In genomic region chr2:201996006-201996405, GRCh38 we compare ENCODE assay signal across 19 cellular contexts. TPM values are rescaled to one million over a fixed set of nuclear protein-coding genes. Genes with fewer than 3 reads are reported as not detected.
A peak's percentile ranks its signal among the peaks of the same experiment; 100 is the strongest.
DNase-seq lines count a peak whose midpoint lies in the region; ATAC-seq, FAIRE-seq and TF ChIP-seq lines count a peak whose summit lies in the region.
"Had no signal": no experiment of that assay in that cellular context is flagged by ENCODE, and none has a peak within 500 bp of the region (broad histone marks: within the 10 kb centered on the region; RNA-seq: fewer than 3 reads in every experiment).

No MANE protein-coding gene starts in this region.

- H4K8ac ChIP-seq in neuronal stem cell (ENCODE audit: low read depth, low read length), result peak overlapping the region; percentile 30

- H3K4me1 ChIP-seq in PC-3 (ENCODE audit: insufficient read depth, low read length) (peaks cover 14% of the 10 kb centered on the region), neuronal stem cell (ENCODE audit: control insufficient read depth in 2 of 2, insufficient read depth in 1 of 2, low read depth in 1 of 2, low read length in 2 of 2) (peaks cover 17 to 18% of the 10 kb centered on the region in 2 donors), small intestine (ENCODE audit: control insufficient read depth in 2 of 2, insufficient read depth in 1 of 2, low read depth in 1 of 2, low read length in 1 of 2) (no peaks in the 10 kb centered on the region)
- H3K4me1 ChIP-seq: testis had no signal

- H3K9me3 ChIP-seq in PC-3 (ENCODE audit: low read length), result no peaks in the 10 kb centered on the region
- no peaks in the 10 kb centered on the region for H3K9me3 ChIP-seq in neuronal stem cell (replicated peaks in 1 of 2; ENCODE audit: control insufficient read depth in 2 of 2, insufficient read depth in 1 of 2, low read depth in 1 of 2, low read length in 2 of 2)
- no peaks in the 10 kb centered on the region for H3K9me3 ChIP-seq in small intestine (ENCODE audit: control insufficient read depth, low read depth)
- H3K9me3 ChIP-seq: esophagus squamous epithelium, testis had no signal

- no peak overlapping the region for H2AK5ac ChIP-seq in neuronal stem cell (ENCODE audit: low read depth, low read length)

- no peak overlapping the region for H3K4ac ChIP-seq in neuronal stem cell (ENCODE audit: low read length)

- ATAC-seq in PC-3 (no peak), GM21381 (IDR thresholded peaks at IDR 0.05; ENCODE audit: unreplicated experiment) (no peak)
- ATAC-seq: activated CD8-positive, alpha-beta T cell treated with anti-CD3 and anti-CD28 coated beads, Interleukin-2, amount 10 ng/mL, durations not matched to agents 7 days and 5 days; GM12878 had no signal

- no peaks in the 10 kb centered on the region for H3K79me2 ChIP-seq in PC-3 (ENCODE audit: low read length)

- H3K79me1 ChIP-seq in neuronal stem cell (ENCODE audit: low read depth, low read length), result no peaks in the 10 kb centered on the region

- no peak overlapping the region for H2BK15ac ChIP-seq in neuronal stem cell (ENCODE audit: low read length)

- POLR2A ChIA-PET in PC-3 (lab: Charles Lee; ENCODE audit: unreplicated experiment), result no interaction called here

- H3K9ac ChIP-seq in PC-3 (ENCODE audit: low read length) (no peak overlapping the region), neuronal stem cell (ENCODE audit: low read depth, low read length, poor library complexity) (no peak overlapping the region)

- FAIRE-seq in small intestine (lab: Jason Lieb, UNC), result no peak
- FAIRE-seq: GM12878 had no signal

- no peaks in the 10 kb centered on the region for H3F3A ChIP-seq in PC-3 (ENCODE audit: low read length, unreplicated experiment)

- H2BK5ac ChIP-seq in neuronal stem cell (ENCODE audit: low read length), result no peak overlapping the region

- no peak overlapping the region for H2BK12ac ChIP-seq in neuronal stem cell (ENCODE audit: low read length)

- no peak overlapping the region for H3K14ac ChIP-seq in neuronal stem cell (ENCODE audit: low read length)

- intact Hi-C loops in PC-3 (cut with micrococcal nuclease), result no loop called here

- H3K9me2 ChIP-seq in PC-3 (replicated peaks; ENCODE audit: low read length), result no peaks in the 10 kb centered on the region

- no peak overlapping the region for H2BK120ac ChIP-seq in neuronal stem cell (ENCODE audit: low read depth, low read length)

- H3K27me3 ChIP-seq in H7 (ENCODE audit: control insufficient read depth, insufficient read depth, low read length) (no peaks in the 10 kb centered on the region), PC-3 (ENCODE audit: low read length) (no peaks in the 10 kb centered on the region), neuronal stem cell (ENCODE audit: control insufficient read depth in 3 of 3, insufficient read depth in 3 of 3, low read depth in 1 of 3, low read length in 3 of 3) (no peaks in the 10 kb centered on the region), small intestine (ENCODE audit: control insufficient read depth in 2 of 2, insufficient read depth in 2 of 2, low read length in 2 of 2) (no peaks in the 10 kb centered on the region)
- H3K27me3 ChIP-seq: esophagus squamous epithelium, testis had no signal

- H3K27ac ChIP-seq in PC-3 (ENCODE audit: low read length) (no peak overlapping the region), neuronal stem cell (replicated peaks; ENCODE audit: low read length) (no peak overlapping the region), small intestine (ENCODE audit: low read depth in 1 of 2, low read length in 1 of 2) (no peak overlapping the region)
- H3K27ac ChIP-seq: esophagus squamous epithelium, testis had no signal

- H3K18ac ChIP-seq in neuronal stem cell (ENCODE audit: low read length), result peak overlapping the region; percentile 60

- H3K36me3 ChIP-seq in H7 (replicated peaks; ENCODE audit: control insufficient read depth, insufficient read depth, low read length), result no peaks in the 10 kb centered on the region
- H3K36me3 ChIP-seq in PC-3 (ENCODE audit: low read depth, low read length), result no peaks in the 10 kb centered on the region
- no peaks in the 10 kb centered on the region for H3K36me3 ChIP-seq in neuronal stem cell (replicated peaks in 1 of 2; ENCODE audit: control insufficient read depth in 2 of 2, insufficient read depth in 2 of 2, low read length in 2 of 2)
- no peaks in the 10 kb centered on the region for H3K36me3 ChIP-seq in small intestine (ENCODE audit: control insufficient read depth in 2 of 2, insufficient read depth in 2 of 2, low read length in 2 of 2)
- H3K36me3 ChIP-seq: esophagus squamous epithelium had no signal

- WGBS in neuronal stem cell (ENCODE audit: extremely low coverage in 2 of 2, insufficient read length in 2 of 2, insufficient replicate concordance in 1 of 2), 2 donors, result no CpG with 5 or more reads among the region's 11 CpGs
- 56 to 70% (median 63%) methylated on average over 11 of the region's 11 CpGs for WGBS in small intestine, 3 donors

- TF ChIP-seq CTCF in PC-3 (conservative IDR thresholded peaks at IDR 0.05; ENCODE audit: low read depth, low read length), result no peak

- H4K91ac ChIP-seq in neuronal stem cell (ENCODE audit: low read depth, low read length, poor library complexity), result no peak overlapping the region

- H3K4me2 ChIP-seq in PC-3 (ENCODE audit: low read length), result peak overlapping the region; percentile 64
- H3K4me2 ChIP-seq in neuronal stem cell (ENCODE audit: insufficient read depth, low read length, poor library complexity, severe bottlenecking), result no peak overlapping the region

- BruUV-seq in PC-3 (replicated peaks; lab: Mats Ljungman, UMichigan), result no TSS peak

- H2AFZ ChIP-seq in PC-3 (ENCODE audit: low read length), result peak overlapping the region; percentile 68
- peak overlapping the region; percentile 50 for H2AFZ ChIP-seq in neuronal stem cell (ENCODE audit: low read length)

- no peaks in the 10 kb centered on the region for H4K20me1 ChIP-seq in PC-3 (ENCODE audit: low read length)

- CTCF ChIA-PET in PC-3 (lab: Charles Lee), result no interaction called here

- peak; percentile 84 for DNase-seq in H7
- no peak for DNase-seq in PC-3
- peak; percentile 93 for DNase-seq in iPS DF 19.7 (ENCODE audit: low read depth, low spot score)
- no peak for DNase-seq in neuronal stem cell (ENCODE audit: low spot score)
- DNase-seq in NCI-H2171 treated with DMSO at 0.1 percent for 48 hours (lab: John Stamatoyannopoulos, UW), result no peak
- DNase-seq in DMS79 (lab: John Stamatoyannopoulos, UW), result no peak
- no peak for DNase-seq in small intestine
- DNase-seq: activated B cell treated with CpG ODN at 0.5 μM for 24 hours; activated CD8-positive, alpha-beta T cell treated with anti-CD3 and anti-CD28 coated beads, Interleukin-2, amount 10 ng/mL, durations not matched to agents 7 days and 5 days; activated naive CD8-positive, alpha-beta T cell treated with anti-CD3 and anti-CD28 coated beads, Interleukin-2, amount 10 ng/mL, durations not matched to agents 7 days and 5 days; esophagus squamous epithelium; GDM1; glutamatergic neuron; NCI-H1436 treated with DMSO at 0.1 percent for 48 hours; NCI-H226; Right ventricle myocardium superior; testis had no signal

- no peak overlapping the region for H3K23ac ChIP-seq in neuronal stem cell (ENCODE audit: low read depth, low read length, poor library complexity)

- H3K4me3 ChIP-seq in H7 (ENCODE audit: insufficient read depth, low read depth, low read length) (no peak overlapping the region), PC-3 (ENCODE audit: low read length) (no peak overlapping the region), neuronal stem cell (ENCODE audit: low read length in 2 of 2) (no peak overlapping the region), small intestine (ENCODE audit: low read depth in 1 of 2, low read length in 2 of 2) (no peak overlapping the region)
- H3K4me3 ChIP-seq: esophagus squamous epithelium, GM12878, testis had no signal

RNA-seq across cellular contexts. Expression of gene FZD7, which starts 37.6 kb away (rescaled TPM):
- total RNA-seq in H7 (2014; rRNA removed; shearing (Covaris generic)), result 103 and 114 TPM in 2 replicates
- 4.8 and 5.5 TPM in 2 replicates for total RNA-seq in PC-3 (2014; rRNA removed)
- 97.9 TPM for polyA plus RNA-seq in neuronal stem cell (2013, experiment 1 of 2)
- polyA plus RNA-seq in neuronal stem cell (2013, experiment 2 of 2), result 102 TPM
- 10 to 100 TPM in 1 of 3 donors, 1 to 10 TPM in 2; 1.6 to 10.9 (median 1.6) TPM for polyA plus RNA-seq in small intestine

Comparison
In these comparisons a context has a peak if more than half of its experiments do, and no peak if none do; other contexts are left out.
1. DNase-seq: peak in H7 (single experiment) and iPS DF 19.7 (single experiment); none in PC-3 (single experiment), neuronal stem cell (single experiment), NCI-H2171 treated with DMSO at 0.1 percent for 48 hours (single experiment), DMS79 (single experiment) and small intestine (single experiment).
2. RNA of gene FZD7, which starts 37.6 kb away (total RNA-seq): 103 to 114 TPM in H7; 4.8 to 5.5 TPM in PC-3; every median in the first group is over 10 times any median in the second.